In genomic region chr12:56496704-56497103, GRCh38 we compare ENCODE assay signal across 7 cellular contexts. TPM values are rescaled to one million over a fixed set of nuclear protein-coding genes. Genes with fewer than 3 reads are reported as not detected.
DNase-seq lines count a peak whose midpoint lies in the region; FAIRE-seq and TF ChIP-seq lines count a peak whose summit lies in the region.
"Not testable (repeated sequence)": the region's sequence is repeated elsewhere in the genome, so short reads cannot be mapped to it uniquely, and the experiment has no call there.

No MANE protein-coding gene starts in this region.

- not testable (repeated sequence) for H3K27me3 ChIP-seq in astrocyte (ENCODE audit: insufficient read depth, low read length)

- H2AFZ ChIP-seq in astrocyte (ENCODE audit: low read depth, low read length) = not testable (repeated sequence)

- H3K9me3 Mint-ChIP-seq in astrocyte (ENCODE audit: unreplicated experiment) = not testable (repeated sequence)

- not testable (repeated sequence) for H3K9ac ChIP-seq in astrocyte (ENCODE audit: low read length)

- peak; percentile 50 for DNase-seq in OCI-M1 (lab: John Stamatoyannopoulos, UW)
- DNase-seq in activated CD4-positive, alpha-beta T cell treated with anti-CD3 and anti-CD28 coated beads, Interleukin-2, amount 50 U/mL, for 24 hours (ENCODE audit: low read depth in 1 of 2, low spot score in 1 of 2) = peak; percentile 14 to 27
- DNase-seq in astrocyte (ENCODE audit: low read depth) = not testable (repeated sequence)
- DNase-seq in fibroblast of villous mesenchyme (ENCODE audit: low read depth) = peak; percentile 41
- DNase-seq in mucosa of gallbladder (ENCODE audit: low spot score) = peak; percentile 57
- DNase-seq in stimulated activated CD4-positive, alpha-beta T cell treated with anti-CD3 and anti-CD28 coated beads, Interleukin-4, amount 100 ng/mL, for 24 hours = peak; percentile 53

- H3K4me1 Mint-ChIP-seq in astrocyte (ENCODE audit: low read depth, unreplicated experiment) = not testable (repeated sequence)

- not testable (repeated sequence) for H3K27ac Mint-ChIP-seq in astrocyte (ENCODE audit: unreplicated experiment)

- H3K36me3 ChIP-seq in astrocyte (ENCODE audit: insufficient read depth, low read length) = not testable (repeated sequence)

- not testable (repeated sequence) for H3K9me3 ChIP-seq in astrocyte (ENCODE audit: insufficient read depth, low read depth, low read length)

- FAIRE-seq in astrocyte (lab: Jason Lieb, UNC) = not testable (repeated sequence)

- H3K27me3 Mint-ChIP-seq in astrocyte (ENCODE audit: low read depth, unreplicated experiment) = peaks cover 21% of the 10 kb centered on the region

- not testable (repeated sequence) for H3K4me3 ChIP-seq in astrocyte (ENCODE audit: insufficient read depth, low read depth, low read length); fibroblast of villous mesenchyme (ENCODE audit: low read depth, low read length)

- TF ChIP-seq CTCF in GM12872 (IDR thresholded peaks at IDR 0.05; ENCODE audit: insufficient read depth, low read depth, low read length) = peak; percentile 46; the same call in 2 of the 3 replicates
- peak; percentile 13 for TF ChIP-seq CTCF in astrocyte (IDR thresholded peaks at IDR 0.05; ENCODE audit: insufficient read depth, low read depth, low read length)
- TF ChIP-seq CTCF in fibroblast of villous mesenchyme (IDR thresholded peaks at IDR 0.05; ENCODE audit: insufficient read depth, low read depth, low read length) = peak; percentile 46

- H3K4me1 ChIP-seq in astrocyte (ENCODE audit: insufficient read depth, low read length) = not testable (repeated sequence)

- not testable (repeated sequence) for H3K4me3 Mint-ChIP-seq in astrocyte (ENCODE audit: unreplicated experiment)

- H4K20me1 ChIP-seq in astrocyte (ENCODE audit: insufficient read depth, low read length) = not testable (repeated sequence)

- not testable (repeated sequence) for H3K4me2 ChIP-seq in astrocyte (ENCODE audit: low read length)

- not testable (repeated sequence) for H3K36me3 Mint-ChIP-seq in astrocyte (ENCODE audit: low read depth, unreplicated experiment)

- H3K27ac ChIP-seq in astrocyte (ENCODE audit: low read depth, low read length) = not testable (repeated sequence)

- not testable (repeated sequence) for H3K79me2 ChIP-seq in astrocyte (ENCODE audit: insufficient read depth, low read length)

RNA-seq across cellular contexts. Expression of gene GLS2, which starts 8.7 kb away (rescaled TPM):
- 0.94 and 1.1 TPM in 2 replicates for total RNA-seq in astrocyte
- total RNA-seq in fibroblast of villous mesenchyme = under 0.01 TPM in 1 of 2 replicates, not detected in the other
- total RNA-seq in mucosa of gallbladder = 1.8 TPM

RNA-seq across cellular contexts. Expression of gene RBMS2, which starts 24.9 kb away (rescaled TPM):
- total RNA-seq in astrocyte (88.3 and 111 TPM in 2 replicates), fibroblast of villous mesenchyme (21.9 and 32.8 TPM in 2 replicates), mucosa of gallbladder (49.6 TPM)

RNA-seq across cellular contexts. Expression of gene SPRYD4, which starts 28.3 kb away (rescaled TPM):
- total RNA-seq in astrocyte (1.6 and 2.0 TPM in 2 replicates), fibroblast of villous mesenchyme (2.3 and 3.0 TPM in 2 replicates), mucosa of gallbladder (4.0 TPM)

RNA-seq across cellular contexts. Expression of gene MIP, which starts 42.2 kb away (rescaled TPM):
- total RNA-seq in astrocyte (not detected in 2 replicates), fibroblast of villous mesenchyme (not detected in 2 replicates), mucosa of gallbladder (not detected)

RNA-seq across cellular contexts. Expression of gene TIMELESS, which starts 47.5 kb away (rescaled TPM):
- total RNA-seq in astrocyte = 7.3 and 8.5 TPM in 2 replicates
- 7.1 and 7.8 TPM in 2 replicates for total RNA-seq in fibroblast of villous mesenchyme
- total RNA-seq in mucosa of gallbladder = 13.0 TPM
